8 cellular contexts compared by ENCODE assay signal in genomic region chr13:44435142-44435982, GRCh38.
A peak's percentile ranks its signal among the peaks of the same experiment; 100 is the strongest.
DNase-seq lines count a peak whose midpoint lies in the region; ATAC-seq and TF ChIP-seq lines count a peak whose summit lies in the region.

No MANE protein-coding gene starts in this region.

- intact Hi-C loops in esophagus squamous epithelium (cut with DNase I) = loop anchor here (5.0 kb wide), 1 partner anchor 243 kb away; no protein-coding TSS in a partner anchor

- 0 to 1% methylated on average over 30 to 33 of the region's 54 CpGs for WGBS in esophagus squamous epithelium, 2 donors

- H3K9ac ChIP-seq in mucosa of stomach (ENCODE audit: low read length) = peak overlapping the region; percentile 99

- H3K4me3 ChIP-seq in esophagus squamous epithelium (peak overlapping the region; percentile 51 to 75 (median 70)), mucosa of stomach (ENCODE audit: low read length) (peak overlapping the region; percentile 94)

- peak in 3 of 4 donors; percentile 66 to 88 (median 79) for TF ChIP-seq POLR2A in esophagus squamous epithelium (IDR thresholded peaks at IDR 0.05)

- H3K36me3 ChIP-seq in esophagus squamous epithelium (peaks cover 0 to 23% (median 5%) of the 10 kb centered on the region in 3 donors), mucosa of stomach (ENCODE audit: control insufficient read depth, insufficient read depth, low read length) (peaks cover 11% of the 10 kb centered on the region)

- peak overlapping the region; percentile 89 to 97 (median 92) for H3K27ac ChIP-seq in esophagus squamous epithelium

- TF ChIP-seq CTCF in esophagus squamous epithelium (IDR thresholded peaks at IDR 0.05) = no peak

- peak; percentile 62 for DNase-seq in CMK (ENCODE audit: low read depth)
- peak; percentile 93 for DNase-seq in LoVo (ENCODE audit: low spot score)
- peak; percentile 97 for DNase-seq in RPMI7951 (ENCODE audit: low read depth)
- DNase-seq in activated T-helper 1 cell treated with anti-CD3 and anti-CD28 coated beads, Interleukin-2, amount 50 U/mL, for 16 hours (ENCODE audit: low read depth in 1 of 2, low spot score in 1 of 2) = peak; percentile 69 to 79
- DNase-seq in esophagus squamous epithelium (lab: John Stamatoyannopoulos, UW) = peak; percentile 77
- DNase-seq in stimulated activated CD8-positive, alpha-beta memory T cell treated with anti-CD3 and anti-CD28 coated beads, Interleukin-4, amount 100 ng/mL, for 24 hours (ENCODE audit: low read depth) = peak; percentile 84

- H3K4me1 ChIP-seq in esophagus squamous epithelium (peaks cover 6 to 54% (median 7%) of the 10 kb centered on the region in 3 donors), mucosa of stomach (ENCODE audit: control insufficient read depth, insufficient read depth, low read length) (peaks cover 20% of the 10 kb centered on the region)

- no peaks in the 10 kb centered on the region for H3K27me3 ChIP-seq in esophagus squamous epithelium
- H3K27me3 ChIP-seq in mucosa of stomach (ENCODE audit: control insufficient read depth, insufficient read depth, low read length) = no peaks in the 10 kb centered on the region

- peak; percentile 65 for ATAC-seq in GM21619 (IDR thresholded peaks at IDR 0.05; ENCODE audit: unreplicated experiment)

- H3K9me3 ChIP-seq in esophagus squamous epithelium = no peaks in the 10 kb centered on the region
- no peaks in the 10 kb centered on the region for H3K9me3 ChIP-seq in mucosa of stomach (ENCODE audit: control insufficient read depth, low read length)

Comparison
In these comparisons a context has a peak if more than half of its experiments do, and no peak if none do; other contexts are left out.
1. Peak in every context shown above with its lines: DNase-seq, ATAC-seq, H3K4me3 ChIP-seq and H3K27ac ChIP-seq.